In the genomic region with DNA sequence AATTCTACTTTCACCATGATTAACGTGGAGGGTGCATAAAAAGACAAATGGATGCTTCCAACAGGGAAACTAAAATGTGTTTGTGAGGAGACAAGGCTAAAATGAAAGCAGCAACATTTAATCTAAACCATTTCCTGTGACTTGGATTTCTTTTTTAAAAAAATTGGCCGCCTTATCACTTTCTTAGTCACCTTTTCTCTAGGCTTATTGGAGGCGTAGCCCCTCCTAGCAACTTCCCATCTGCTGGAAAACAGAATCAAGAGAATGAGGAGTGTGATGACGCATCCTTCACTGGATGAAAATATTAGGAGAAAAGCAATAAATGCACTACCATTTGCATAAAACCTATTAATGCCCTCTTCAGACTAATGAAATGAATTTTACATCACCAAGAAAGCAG, we compare ENCODE assay signal across 8 cellular contexts. TPM values are rescaled to one million over a fixed set of nuclear protein-coding genes. Genes with fewer than 3 reads are reported as not detected.
DNase-seq lines count a peak whose midpoint lies in the region; ATAC-seq and TF ChIP-seq lines count a peak whose summit lies in the region.

No MANE protein-coding gene starts in this region.

- ATAC-seq in stimulated activated effector memory CD8-positive, alpha-beta T cell treated with anti-CD3 and anti-CD28 coated beads, Interleukin-12 subunit alpha, Interleukin-12 subunit beta, amount 100 ng/mL, for 72 hours = no peak
- ATAC-seq in omental fat pad (ENCODE audit: low FRiP score) = no peak

- TF ChIP-seq CTCF in fibroblast of mammary gland (conservative IDR thresholded peaks at IDR 0.05; ENCODE audit: control insufficient read depth, insufficient read depth, low read depth, low read length) (no peak), omental fat pad (IDR thresholded peaks at IDR 0.05) (no peak)

- H3K4me3 Mint-ChIP-seq in activated T-cell treated with anti-CD3 and anti-CD28 coated beads, Interleukin-2, amount 50 U/mL, for 24 hours = peak overlapping the region; percentile 84
- H3K4me3 Mint-ChIP-seq in activated T-helper 1 cell treated with anti-CD3 and anti-CD28 coated beads, Interleukin-12 subunit alpha, Interleukin-12 subunit beta, Interleukin-2, Interleukin-4 antibody, amounts not matched to agents 30 ng/mL and 10 ng/mL and 1 ng/mL, durations not matched to agents 14 hours and 24 hours and 36 hours = peak overlapping the region; percentile 83
- H3K4me3 Mint-ChIP-seq in stimulated activated effector memory CD8-positive, alpha-beta T cell treated with anti-CD3 and anti-CD28 coated beads, Interleukin-12 subunit alpha, Interleukin-12 subunit beta, amount 100 ng/mL, for 72 hours = peak overlapping the region; percentile 80

- intact Hi-C loops in activated T-helper 1 cell treated with anti-CD3 and anti-CD28 coated beads, Interleukin-12 subunit alpha, Interleukin-12 subunit beta, Interleukin-2, Interleukin-4 antibody, amounts not matched to agents 30 ng/mL and 10 ng/mL and 1 ng/mL, durations not matched to agents 14 hours and 24 hours and 36 hours (cut with micrococcal nuclease) = no loop called here

- no peaks in the 10 kb centered on the region for H3K9me3 Mint-ChIP-seq in activated T-cell treated with anti-CD3 and anti-CD28 coated beads, Interleukin-2, amount 50 U/mL, for 24 hours
- no peaks in the 10 kb centered on the region for H3K9me3 Mint-ChIP-seq in activated T-helper 1 cell treated with anti-CD3 and anti-CD28 coated beads, Interleukin-12 subunit alpha, Interleukin-12 subunit beta, Interleukin-2, Interleukin-4 antibody, amounts not matched to agents 30 ng/mL and 10 ng/mL and 1 ng/mL, durations not matched to agents 14 hours and 24 hours and 36 hours
- H3K9me3 Mint-ChIP-seq in stimulated activated effector memory CD8-positive, alpha-beta T cell treated with anti-CD3 and anti-CD28 coated beads, Interleukin-12 subunit alpha, Interleukin-12 subunit beta, amount 100 ng/mL, for 72 hours = no peaks in the 10 kb centered on the region

- no peaks in the 10 kb centered on the region for H3K27me3 Mint-ChIP-seq in activated T-cell treated with anti-CD3 and anti-CD28 coated beads, Interleukin-2, amount 50 U/mL, for 24 hours
- H3K27me3 Mint-ChIP-seq in activated T-helper 1 cell treated with anti-CD3 and anti-CD28 coated beads, Interleukin-12 subunit alpha, Interleukin-12 subunit beta, Interleukin-2, Interleukin-4 antibody, amounts not matched to agents 30 ng/mL and 10 ng/mL and 1 ng/mL, durations not matched to agents 14 hours and 24 hours and 36 hours (ENCODE audit: insufficient read depth) = peaks cover 20% of the 10 kb centered on the region

- DNase-seq in activated T-cell treated with anti-CD3 and anti-CD28 coated beads, Interleukin-2, amount 50 U/mL, for 24 hours = no peak
- no peak for DNase-seq in activated T-cell treated with anti-CD3 and anti-CD28 coated beads, Interleukin-2, amount 50 U/mL, for 48 hours
- no peak for DNase-seq in activated T-helper 1 cell treated with anti-CD3 and anti-CD28 coated beads, Interleukin-12 subunit alpha, Interleukin-12 subunit beta, Interleukin-2, Interleukin-4 antibody, amounts not matched to agents 30 ng/mL and 10 ng/mL and 1 ng/mL, durations not matched to agents 14 hours and 24 hours and 36 hours (ENCODE audit: low spot score)
- peak; percentile 84 for DNase-seq in fibroblast of mammary gland (ENCODE audit: low read depth)
- no peak for DNase-seq in stimulated activated effector memory CD8-positive, alpha-beta T cell treated with anti-CD3 and anti-CD28 coated beads, Interleukin-12 subunit alpha, Interleukin-12 subunit beta, amount 100 ng/mL, for 72 hours (ENCODE audit: low spot score in 2 of 2)
- DNase-seq in putamen (ENCODE audit: low spot score) = no peak
- DNase-seq in omental fat pad (ENCODE audit: low spot score) = no peak
- no peak for DNase-seq in stimulated activated CD4-positive, alpha-beta T cell treated with anti-CD3 and anti-CD28 coated beads, Interleukin-4, amount 100 ng/mL, for 24 hours

- no peak overlapping the region for H3K4me3 ChIP-seq in fibroblast of mammary gland (ENCODE audit: control insufficient read depth, low read depth, low read length)

- peak overlapping the region; percentile 88 for H3K27ac Mint-ChIP-seq in activated T-cell treated with anti-CD3 and anti-CD28 coated beads, Interleukin-2, amount 50 U/mL, for 24 hours
- H3K27ac Mint-ChIP-seq in activated T-helper 1 cell treated with anti-CD3 and anti-CD28 coated beads, Interleukin-12 subunit alpha, Interleukin-12 subunit beta, Interleukin-2, Interleukin-4 antibody, amounts not matched to agents 30 ng/mL and 10 ng/mL and 1 ng/mL, durations not matched to agents 14 hours and 24 hours and 36 hours = no peak overlapping the region
- H3K27ac Mint-ChIP-seq in stimulated activated effector memory CD8-positive, alpha-beta T cell treated with anti-CD3 and anti-CD28 coated beads, Interleukin-12 subunit alpha, Interleukin-12 subunit beta, amount 100 ng/mL, for 72 hours = peak overlapping the region; percentile 79

- peaks cover 54% of the 10 kb centered on the region for H3K4me1 Mint-ChIP-seq in activated T-cell treated with anti-CD3 and anti-CD28 coated beads, Interleukin-2, amount 50 U/mL, for 24 hours (ENCODE audit: low read depth)
- H3K4me1 Mint-ChIP-seq in activated T-helper 1 cell treated with anti-CD3 and anti-CD28 coated beads, Interleukin-12 subunit alpha, Interleukin-12 subunit beta, Interleukin-2, Interleukin-4 antibody, amounts not matched to agents 30 ng/mL and 10 ng/mL and 1 ng/mL, durations not matched to agents 14 hours and 24 hours and 36 hours (ENCODE audit: low read depth) = peaks cover 47% of the 10 kb centered on the region
- H3K4me1 Mint-ChIP-seq in stimulated activated effector memory CD8-positive, alpha-beta T cell treated with anti-CD3 and anti-CD28 coated beads, Interleukin-12 subunit alpha, Interleukin-12 subunit beta, amount 100 ng/mL, for 72 hours = peaks cover 48% of the 10 kb centered on the region

- H3K36me3 Mint-ChIP-seq in activated T-cell treated with anti-CD3 and anti-CD28 coated beads, Interleukin-2, amount 50 U/mL, for 24 hours (ENCODE audit: low read depth) = peaks cover 10% of the 10 kb centered on the region
- H3K36me3 Mint-ChIP-seq in activated T-helper 1 cell treated with anti-CD3 and anti-CD28 coated beads, Interleukin-12 subunit alpha, Interleukin-12 subunit beta, Interleukin-2, Interleukin-4 antibody, amounts not matched to agents 30 ng/mL and 10 ng/mL and 1 ng/mL, durations not matched to agents 14 hours and 24 hours and 36 hours (ENCODE audit: low read depth) = peaks cover 3% of the 10 kb centered on the region
- no peaks in the 10 kb centered on the region for H3K36me3 Mint-ChIP-seq in stimulated activated effector memory CD8-positive, alpha-beta T cell treated with anti-CD3 and anti-CD28 coated beads, Interleukin-12 subunit alpha, Interleukin-12 subunit beta, amount 100 ng/mL, for 72 hours

RNA-seq across cellular contexts. Expression of gene GPR150, which starts 0.8 kb away (rescaled TPM):
- 0.22 and 0.26 TPM in 2 replicates for total RNA-seq in activated T-helper 1 cell treated with anti-CD3 and anti-CD28 coated beads, Interleukin-12 subunit alpha, Interleukin-12 subunit beta, Interleukin-2, Interleukin-4 antibody, amounts not matched to agents 30 ng/mL and 10 ng/mL and 1 ng/mL, durations not matched to agents 14 hours and 24 hours and 36 hours
- total RNA-seq in omental fat pad = under 1 TPM in 3 of 4 donors, not detected in 1; 0.19 to 0.95 (median 0.24) TPM

RNA-seq across cellular contexts. Expression of gene RFESD, which starts 27.5 kb away (rescaled TPM):
- total RNA-seq in activated T-helper 1 cell treated with anti-CD3 and anti-CD28 coated beads, Interleukin-12 subunit alpha, Interleukin-12 subunit beta, Interleukin-2, Interleukin-4 antibody, amounts not matched to agents 30 ng/mL and 10 ng/mL and 1 ng/mL, durations not matched to agents 14 hours and 24 hours and 36 hours = 3.0 and 6.0 TPM in 2 replicates
- total RNA-seq in omental fat pad = 1 to 10 TPM in 3 of 4 donors, under 1 TPM in 1; 0.88 to 1.6 (median 1.2) TPM
